In the genomic region with DNA sequence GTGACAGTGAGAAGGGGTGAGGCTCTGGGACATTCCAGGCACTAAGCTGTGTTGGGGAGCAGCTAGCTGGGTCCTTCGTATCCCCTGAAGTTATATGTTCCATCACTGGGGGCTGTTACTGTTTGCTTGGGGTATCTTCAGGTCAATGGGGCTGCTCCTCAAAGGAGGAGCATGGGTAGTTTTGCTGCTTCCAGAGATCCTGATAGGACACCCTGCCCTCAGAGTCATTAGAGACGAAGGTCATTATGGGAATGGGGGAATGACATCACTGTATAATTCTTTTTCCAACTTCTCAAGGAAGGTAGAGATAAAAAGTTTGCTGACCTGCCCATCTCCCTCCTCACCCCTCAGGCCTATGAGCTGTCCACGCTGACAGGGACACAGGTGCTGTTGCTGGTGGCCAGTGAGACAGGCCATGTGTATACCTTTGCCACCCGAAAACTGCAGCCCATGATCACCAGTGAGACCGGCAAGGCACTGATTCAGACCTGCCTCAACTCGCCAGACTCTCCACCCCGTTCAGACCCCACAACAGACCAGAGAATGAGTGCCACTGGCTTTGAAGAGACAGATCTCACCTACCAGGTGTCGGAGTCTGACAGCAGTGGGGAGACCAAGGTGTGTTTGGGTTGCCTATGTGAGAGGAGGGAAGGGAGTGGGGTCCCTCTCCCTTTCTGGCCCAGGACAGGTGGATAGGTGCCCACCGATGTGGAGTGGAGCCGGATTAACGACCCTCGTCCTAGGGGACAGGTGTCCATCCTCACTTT, we compare ENCODE assay signal across 1 cellular context.
TF ChIP-seq lines count a peak whose summit lies in the region.

No MANE protein-coding gene starts in this region.

TF ChIP-seq in HepG2, 621 proteins besides CTCF, POLR2A, EP300 and RAD21 (continues in another document):
- TF ChIP-seq ONECUT2 (CRISPR knock-in tag; IDR thresholded peaks at IDR 0.05) (no peak), CREM (IDR thresholded peaks at IDR 0.05) (no peak), CREM (CRISPR knock-in tag; IDR thresholded peaks at IDR 0.05) (no peak), ZFP1 (CRISPR knock-in tag; IDR thresholded peaks at IDR 0.05) (no peak), ZSCAN21 (CRISPR knock-in tag; IDR thresholded peaks at IDR 0.05; ENCODE audit: borderline replicate concordance) (no peak), TAF15 (IDR thresholded peaks at IDR 0.05; ENCODE audit: low read depth, low read length, poor library complexity, severe bottlenecking) (no peak), TGIF2 (CRISPR knock-in tag; IDR thresholded peaks at IDR 0.05) (peak; percentile 36; the same call in 1 of the 2 replicates), ZNF574 (CRISPR knock-in tag; IDR thresholded peaks at IDR 0.05) (peak; percentile 47), SETDB1 (CRISPR knock-in tag; IDR thresholded peaks at IDR 0.05; ENCODE audit: borderline replicate concordance) (no peak), ZNF17 (CRISPR knock-in tag; IDR thresholded peaks at IDR 0.05) (no peak), NFATC3 (CRISPR knock-in tag; IDR thresholded peaks at IDR 0.05) (no peak), KLF13 (CRISPR knock-in tag; IDR thresholded peaks at IDR 0.05) (0 out of 2 replicates have a peak, but pooled peaks have one; percentile 75), ZFP82 (CRISPR knock-in tag; IDR thresholded peaks at IDR 0.05; ENCODE audit: borderline replicate concordance) (0 out of 2 replicates have a peak, but pooled peaks have one; percentile 30), POLR2AphosphoS2 (IDR thresholded peaks at IDR 0.05; ENCODE audit: low read depth, low read length) (no peak), IRF9 (CRISPR knock-in tag; IDR thresholded peaks at IDR 0.05; ENCODE audit: borderline replicate concordance) (no peak), ZNF704 (CRISPR knock-in tag; IDR thresholded peaks at IDR 0.05; ENCODE audit: borderline replicate concordance) (peak; percentile 20; the same call in 1 of the 2 replicates), ZNF737 (CRISPR knock-in tag; IDR thresholded peaks at IDR 0.05; ENCODE audit: borderline replicate concordance) (0 out of 2 replicates have a peak, but pooled peaks have one; percentile 61), REXO4 (CRISPR knock-in tag; IDR thresholded peaks at IDR 0.05; ENCODE audit: borderline replicate concordance) (no peak), PITX1 (CRISPR knock-in tag; IDR thresholded peaks at IDR 0.05) (no peak), RFXAP (CRISPR knock-in tag; IDR thresholded peaks at IDR 0.05; ENCODE audit: borderline replicate concordance) (no peak), GMEB1 (CRISPR knock-in tag; IDR thresholded peaks at IDR 0.05; ENCODE audit: borderline replicate concordance) (no peak), ZNF777 (CRISPR knock-in tag; IDR thresholded peaks at IDR 0.05) (peak; percentile 46; the same call in 1 of the 2 replicates), FOXC1 (CRISPR knock-in tag; IDR thresholded peaks at IDR 0.05; ENCODE audit: borderline replicate concordance) (peak; percentile 56; the same call in 1 of the 2 replicates), DNMT3B (CRISPR knock-in tag; conservative IDR thresholded peaks at IDR 0.05) (no peak), ZNF501 (CRISPR knock-in tag; IDR thresholded peaks at IDR 0.05) (no peak), CHD4 (IDR thresholded peaks at IDR 0.05; ENCODE audit: borderline replicate concordance, low read length) (0 out of 2 replicates have a peak, but pooled peaks have one; percentile 23), ATF7 (IDR thresholded peaks at IDR 0.05) (peak; percentile 43; the same call in 1 of the 2 replicates), ATF7 (CRISPR knock-in tag; IDR thresholded peaks at IDR 0.05) (no peak), EEA1 (CRISPR knock-in tag; IDR thresholded peaks at IDR 0.05; ENCODE audit: borderline replicate concordance) (0 out of 2 replicates have a peak, but pooled peaks have one; percentile 14), ZNF230 (CRISPR knock-in tag; IDR thresholded peaks at IDR 0.05) (peak; percentile 14; the same call in 1 of the 2 replicates), ZNF44 (CRISPR knock-in tag; IDR thresholded peaks at IDR 0.05) (0 out of 2 replicates have a peak, but pooled peaks have one; percentile 51), ZNF350 (CRISPR knock-in tag; IDR thresholded peaks at IDR 0.05; ENCODE audit: borderline replicate concordance, low read depth) (0 out of 2 replicates have a peak, but pooled peaks have one; percentile 2), KMT2B (CRISPR knock-in tag; IDR thresholded peaks at IDR 0.05) (no peak), NFE2L1 (CRISPR knock-in tag; IDR thresholded peaks at IDR 0.05; ENCODE audit: borderline replicate concordance) (no peak), GPN1 (CRISPR knock-in tag; IDR thresholded peaks at IDR 0.05; ENCODE audit: borderline replicate concordance) (no peak), ZNF713 (CRISPR knock-in tag; IDR thresholded peaks at IDR 0.05) (no peak), E2F2 (CRISPR knock-in tag; IDR thresholded peaks at IDR 0.05; ENCODE audit: borderline replicate concordance) (0 out of 2 replicates have a peak, but pooled peaks have one; percentile 9), ZNF839 (CRISPR knock-in tag; IDR thresholded peaks at IDR 0.05; ENCODE audit: borderline replicate concordance) (peak; percentile 66; the same call in 1 of the 2 replicates), CEBPG (CRISPR knock-in tag; IDR thresholded peaks at IDR 0.05) (no peak), ZNF878 (CRISPR knock-in tag; IDR thresholded peaks at IDR 0.05) (0 out of 2 replicates have a peak, but pooled peaks have one; percentile 14), SALL2 (CRISPR knock-in tag; IDR thresholded peaks at IDR 0.05) (0 out of 2 replicates have a peak, but pooled peaks have one; percentile 18), ZNF780A (CRISPR knock-in tag; IDR thresholded peaks at IDR 0.05) (no peak), NFAT5 (CRISPR knock-in tag; IDR thresholded peaks at IDR 0.05) (peak; percentile 66)
- TF ChIP-seq, protein P1, sequence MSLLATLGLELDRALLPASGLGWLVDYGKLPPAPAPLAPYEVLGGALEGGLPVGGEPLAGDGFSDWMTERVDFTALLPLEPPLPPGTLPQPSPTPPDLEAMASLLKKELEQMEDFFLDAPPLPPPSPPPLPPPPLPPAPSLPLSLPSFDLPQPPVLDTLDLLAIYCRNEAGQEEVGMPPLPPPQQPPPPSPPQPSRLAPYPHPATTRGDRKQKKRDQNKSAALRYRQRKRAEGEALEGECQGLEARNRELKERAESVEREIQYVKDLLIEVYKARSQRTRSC (CRISPR knock-in tag; IDR thresholded peaks at IDR 0.05; ENCODE audit: low read depth): peak; percentile 48; the same call in 1 of the 2 replicates
- TF ChIP-seq, protein P2, sequence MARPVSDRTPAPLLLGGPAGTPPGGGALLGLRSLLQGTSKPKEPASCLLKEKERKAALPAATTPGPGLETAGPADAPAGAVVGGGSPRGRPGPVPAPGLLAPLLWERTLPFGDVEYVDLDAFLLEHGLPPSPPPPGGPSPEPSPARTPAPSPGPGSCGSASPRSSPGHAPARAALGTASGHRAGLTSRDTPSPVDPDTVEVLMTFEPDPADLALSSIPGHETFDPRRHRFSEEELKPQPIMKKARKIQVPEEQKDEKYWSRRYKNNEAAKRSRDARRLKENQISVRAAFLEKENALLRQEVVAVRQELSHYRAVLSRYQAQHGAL (CRISPR knock-in tag; IDR thresholded peaks at IDR 0.05; ENCODE audit: not compliant biosample characterization): peak; percentile 39
- TF ChIP-seq, protein P3, sequence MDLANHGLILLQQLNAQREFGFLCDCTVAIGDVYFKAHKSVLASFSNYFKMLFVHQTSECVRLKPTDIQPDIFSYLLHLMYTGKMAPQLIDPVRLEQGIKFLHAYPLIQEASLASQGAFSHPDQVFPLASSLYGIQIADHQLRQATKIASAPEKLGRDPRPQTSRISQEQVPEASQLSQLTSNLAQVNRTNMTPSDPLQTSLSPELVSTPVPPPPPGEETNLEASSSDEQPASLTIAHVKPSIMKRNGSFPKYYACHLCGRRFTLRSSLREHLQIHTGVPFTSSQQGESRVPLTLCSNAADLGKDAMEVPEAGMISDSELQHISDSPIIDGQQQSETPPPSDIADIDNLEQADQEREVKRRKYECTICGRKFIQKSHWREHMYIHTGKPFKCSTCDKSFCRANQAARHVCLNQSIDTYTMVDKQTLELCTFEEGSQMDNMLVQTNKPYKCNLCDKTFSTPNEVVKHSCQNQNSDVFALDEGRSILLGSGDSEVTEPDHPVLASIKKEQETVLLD (CRISPR knock-in tag; IDR thresholded peaks at IDR 0.05; ENCODE audit: low read depth): no peak
